20 cellular contexts compared by ENCODE assay signal in genomic region chr10:29861811-29862505, GRCh38.
DNase-seq lines count a peak whose midpoint lies in the region; ATAC-seq and TF ChIP-seq lines count a peak whose summit lies in the region.
"Had no signal": no experiment of that assay in that cellular context is flagged by ENCODE, and none has a peak within 500 bp of the region (broad histone marks: within the 10 kb centered on the region; RNA-seq: fewer than 3 reads in every experiment).

No MANE protein-coding gene starts in this region.

- H3K9me2 ChIP-seq in PC-9 (ENCODE audit: insufficient read depth) = no peaks in the 10 kb centered on the region

- intact Hi-C loops in PC-9 (cut with micrococcal nuclease; ENCODE audit: unreplicated experiment) (loop anchor here (1.0 to 5.0 kb wide), 3 partner anchors 55 to 325 kb away; no protein-coding TSS in a partner anchor), sciatic nerve (cut with DNase I) (no loop called here), head of caudate nucleus (cut with DNase I) (no loop called here)

- no peaks in the 10 kb centered on the region for H3K36me3 ChIP-seq in BJ (ENCODE audit: control insufficient read depth, insufficient read depth, low read length)
- H3K36me3 ChIP-seq in PC-9 (ENCODE audit: low read depth) = no peaks in the 10 kb centered on the region
- H3K36me3 ChIP-seq: BLaER1, neutrophil, spleen had no signal

- H3K4me3 ChIP-seq in BJ (ENCODE audit: low read depth, low read length) = no peak overlapping the region
- H3K4me3 ChIP-seq in PC-9 = peak overlapping the region; percentile 16; the same call in 1 of the 2 replicates
- H3K4me3 ChIP-seq: BLaER1, spleen had no signal

- H3K27ac ChIP-seq in PC-9 = peak overlapping the region; percentile 96
- H3K27ac ChIP-seq: BLaER1, neutrophil, spleen had no signal

- H3K27me3 ChIP-seq in BJ (ENCODE audit: control insufficient read depth, insufficient read depth, low read length) (peaks cover 26% of the 10 kb centered on the region), PC-9 (ENCODE audit: insufficient read depth, low read depth) (no peaks in the 10 kb centered on the region)
- H3K27me3 ChIP-seq: BLaER1, neutrophil, spleen had no signal

- H2AFZ ChIP-seq in PC-9 = no peak overlapping the region

- BruUV-seq in PC-9 (replicated peaks; lab: Mats Ljungman, UMichigan) = no TSS peak

- POLR2A ChIA-PET in BJ (lab: Charles Lee) (no interaction called here), PC-9 (lab: Charles Lee; ENCODE audit: unreplicated experiment) (no interaction called here)

- CTCF ChIA-PET in BJ (lab: Yijun Ruan, JAX) = interaction anchor here (0.7 to 1.1 kb wide), 2 partner anchors 38 to 263 kb away, joined by 3 read pairs; no protein-coding TSS in a partner anchor
- CTCF ChIA-PET in PC-9 (lab: Charles Lee) = no interaction called here

- H4K20me1 ChIP-seq in PC-9 (ENCODE audit: insufficient read depth) = no peaks in the 10 kb centered on the region
- H4K20me1 ChIP-seq: BLaER1 had no signal

- peak; percentile 78 for ATAC-seq in sciatic nerve
- no peak for ATAC-seq in GM19324 (IDR thresholded peaks at IDR 0.05; ENCODE audit: low FRiP score, unreplicated experiment)
- ATAC-seq: T-helper 17 cell had no signal

- peak overlapping the region; percentile 47 for H3K4me2 ChIP-seq in PC-9
- H3K4me2 ChIP-seq: BLaER1 had no signal

- no peaks in the 10 kb centered on the region for H3K9me3 ChIP-seq in PC-9 (ENCODE audit: insufficient read depth, low read depth)
- H3K9me3 ChIP-seq: BLaER1, neutrophil, spleen had no signal

- H3K79me2 ChIP-seq in PC-9 (ENCODE audit: low read depth) = no peaks in the 10 kb centered on the region

- peaks cover 56% of the 10 kb centered on the region for H3F3A ChIP-seq in PC-9 (ENCODE audit: insufficient read depth, low read depth)

- TF ChIP-seq CTCF in BJ (IDR thresholded peaks at IDR 0.05; ENCODE audit: insufficient read depth, low read depth, low read length) (no peak), PC-9 (conservative IDR thresholded peaks at IDR 0.05) (no peak)

- peaks cover 73% of the 10 kb centered on the region for H3K4me1 ChIP-seq in PC-9 (replicated peaks; ENCODE audit: insufficient read depth)

- DNase-seq in BJ (ENCODE audit: low read depth) (peak; percentile 53), PC-9 (peak in 1 of 2 experiments; percentile 38), fibroblast of gingiva (ENCODE audit: low read depth) (peak; percentile 93), sciatic nerve (ENCODE audit: low spot score) (no peak), ureter (ENCODE audit: low spot score) (no peak), pons (ENCODE audit: low spot score) (no peak), head of caudate nucleus (no peak)
- DNase-seq: activated CD4-positive, alpha-beta T cell treated with anti-CD3 and anti-CD28 coated beads for 4 hours; activated naive CD8-positive, alpha-beta T cell treated with anti-CD3 and anti-CD28 coated beads, Interleukin-2, amount 10 ng/mL, durations not matched to agents 7 days and 5 days; activated T-cell treated with anti-CD3 and anti-CD28 coated beads, Interleukin-2, amount 50 U/mL, for 1 hour; DMS79; foreskin melanocyte; mesendoderm; NCI-H1694; NCI-H526 treated with DMSO at 0.1 percent for 48 hours; spleen; T-helper 17 cell had no signal

Comparison
In these comparisons a context has a peak if more than half of its experiments do, and no peak if none do; other contexts are left out.
1. DNase-seq: peak in BJ (single experiment) and fibroblast of gingiva (single experiment); none in sciatic nerve (single experiment), ureter (single experiment), pons (single experiment) and head of caudate nucleus (0 of 42).